Comparison of ENCODE assay signal across 28 cellular contexts in the genomic region with DNA sequence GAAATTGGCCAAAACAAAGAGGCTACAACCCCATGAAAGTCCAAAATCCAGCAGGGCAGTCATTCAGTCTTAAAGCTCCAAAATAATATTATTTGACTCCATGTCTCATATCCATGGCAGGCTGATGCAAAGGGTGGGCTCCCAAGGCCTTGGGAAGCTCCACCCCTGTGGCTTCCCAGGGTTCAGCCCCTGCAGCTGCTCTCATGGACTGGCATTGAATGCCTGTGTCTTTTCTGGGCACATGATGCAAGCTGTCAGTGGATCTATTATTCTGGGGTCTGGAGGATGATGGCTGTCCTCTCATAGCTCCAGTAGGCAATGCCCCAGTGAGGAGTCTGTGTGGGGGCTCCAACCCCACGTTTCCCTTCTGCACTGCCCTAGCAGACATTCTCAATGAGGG.
"Had no signal": no experiment of that assay in that cellular context is flagged by ENCODE, and none has a peak within 500 bp of the region (broad histone marks: within the 10 kb centered on the region; RNA-seq: fewer than 3 reads in every experiment).

No MANE protein-coding gene starts in this region.

- ATAC-seq: stimulated activated effector memory CD8-positive, alpha-beta T cell treated with anti-CD3 and anti-CD28 coated beads, Interleukin-12 subunit alpha, Interleukin-12 subunit beta, amount 100 ng/mL, for 72 hours; stimulated activated memory B cell treated with anti-CD40 and anti-IgM and Interleukin-4, amounts not matched to agents 10 μg/mL and 1 μg/mL and 100 μg/mL, for 72 hours; stimulated activated naive B cell treated with anti-CD40 and anti-IgM and Interleukin-4, amounts not matched to agents 10 μg/mL and 1 μg/mL and 100 μg/mL, for 72 hours; stimulated activated naive CD8-positive, alpha-beta T cell treated with anti-CD3 and anti-CD28 coated beads, Interleukin-15, amount 100 ng/mL, for 72 hours; stimulated activated naive CD8-positive, alpha-beta T cell treated with anti-CD3 and anti-CD28 coated beads, Interleukin-15, Interleukin-2, amounts not matched to agents 100 U/mL and 50 U/mL, for 24 hours; upper lobe of right lung had no signal

- DNase-seq: stimulated activated CD4-positive, alpha-beta T cell treated with anti-CD3 and anti-CD28 coated beads, Interleukin-2, amount 100 ng/mL, for 48 hours; stimulated activated CD4-positive, alpha-beta T cell treated with anti-CD3 and anti-CD28 coated beads, Interleukin-4, amount 100 ng/mL, for 1 hour; stimulated activated CD4-positive, alpha-beta T cell treated with anti-CD3 and anti-CD28 coated beads, Interleukin-4, amount 100 ng/mL, for 24 hours; stimulated activated CD4-positive, alpha-beta T cell treated with anti-CD3 and anti-CD28 coated beads, Interleukin-4, amount 100 ng/mL, for 4 hours; stimulated activated CD8-positive, alpha-beta memory T cell treated with anti-CD3 and anti-CD28 coated beads, Interleukin-4, amount 100 ng/mL, for 48 hours; stimulated activated naive B cell treated with anti-CD40 and anti-IgM and Interleukin-4, amounts not matched to agents 10 μg/mL and 1 μg/mL and 100 μg/mL, for 72 hours; stimulated activated naive CD4-positive, alpha-beta T cell; stimulated activated naive CD4-positive, alpha-beta T cell treated with Interleukin-2 at 50 U/mL for 16 hours; stimulated activated naive CD8-positive, alpha-beta T cell treated with anti-CD3 and anti-CD28 coated beads, Interleukin-15, amount 100 ng/mL, for 72 hours; stimulated activated naive CD8-positive, alpha-beta T cell treated with anti-CD3 and anti-CD28 coated beads, Interleukin-15, Interleukin-2, amounts not matched to agents 100 U/mL and 50 U/mL, for 24 hours; stomach; substantia nigra; testis; thyroid gland; tibial artery; transverse colon; trophoblast cell; upper lobe of left lung; upper lobe of right lung; uterus had no signal

- H3K4me1 ChIP-seq: stomach, suprapubic skin, testis, thyroid gland, tibial artery, tibial nerve, transverse colon, upper lobe of left lung, upper lobe of right lung, uterus, vagina had no signal

- H3K27me3 Mint-ChIP-seq: stimulated activated memory B cell treated with anti-CD40 and anti-IgM and Interleukin-4, amounts not matched to agents 10 μg/mL and 1 μg/mL and 100 μg/mL, for 72 hours; stimulated activated naive B cell treated with anti-CD40 and anti-IgM and Interleukin-4, amounts not matched to agents 10 μg/mL and 1 μg/mL and 100 μg/mL, for 72 hours; stimulated activated naive CD8-positive, alpha-beta T cell treated with anti-CD3 and anti-CD28 coated beads, Interleukin-15, amount 100 ng/mL, for 72 hours; type B pancreatic cell had no signal

- H3K27me3 ChIP-seq: stomach, suprapubic skin, testis, thyroid gland, tibial artery, tibial nerve, transverse colon, upper lobe of left lung, upper lobe of right lung, uterus, vagina had no signal

- H3K27ac Mint-ChIP-seq: stimulated activated effector memory CD8-positive, alpha-beta T cell treated with anti-CD3 and anti-CD28 coated beads, Interleukin-12 subunit alpha, Interleukin-12 subunit beta, amount 100 ng/mL, for 72 hours; stimulated activated memory B cell treated with anti-CD40 and anti-IgM and Interleukin-4, amounts not matched to agents 10 μg/mL and 1 μg/mL and 100 μg/mL, for 72 hours; stimulated activated naive B cell treated with anti-CD40 and anti-IgM and Interleukin-4, amounts not matched to agents 10 μg/mL and 1 μg/mL and 100 μg/mL, for 72 hours; stimulated activated naive CD8-positive, alpha-beta T cell treated with anti-CD3 and anti-CD28 coated beads, Interleukin-15, Interleukin-2, amounts not matched to agents 100 ng/mL and 50 ng/mL, for 24 hours; type B pancreatic cell had no signal

- H3K4me3 Mint-ChIP-seq: stimulated activated effector memory CD8-positive, alpha-beta T cell treated with anti-CD3 and anti-CD28 coated beads, Interleukin-12 subunit alpha, Interleukin-12 subunit beta, amount 100 ng/mL, for 72 hours; stimulated activated memory B cell treated with anti-CD40 and anti-IgM and Interleukin-4, amounts not matched to agents 10 μg/mL and 1 μg/mL and 100 μg/mL, for 72 hours; stimulated activated naive B cell treated with anti-CD40 and anti-IgM and Interleukin-4, amounts not matched to agents 10 μg/mL and 1 μg/mL and 100 μg/mL, for 72 hours; stimulated activated naive CD8-positive, alpha-beta T cell treated with anti-CD3 and anti-CD28 coated beads, Interleukin-15, amount 100 ng/mL, for 72 hours; stimulated activated naive CD8-positive, alpha-beta T cell treated with anti-CD3 and anti-CD28 coated beads, Interleukin-15, Interleukin-2, amounts not matched to agents 100 ng/mL and 50 ng/mL, for 24 hours; type B pancreatic cell had no signal

- H3K27ac ChIP-seq: stomach, suprapubic skin, testis, thoracic aorta, thyroid gland, tibial artery, tibial nerve, transverse colon, upper lobe of left lung, upper lobe of right lung, uterus, vagina had no signal

- H3K36me3 Mint-ChIP-seq: stimulated activated effector memory CD8-positive, alpha-beta T cell treated with anti-CD3 and anti-CD28 coated beads, Interleukin-12 subunit alpha, Interleukin-12 subunit beta, amount 100 ng/mL, for 72 hours had no signal

- H3K36me3 ChIP-seq: suprapubic skin, thyroid gland, transverse colon, upper lobe of left lung, upper lobe of right lung, uterus, vagina had no signal

- H3K4me1 Mint-ChIP-seq: stimulated activated effector memory CD8-positive, alpha-beta T cell treated with anti-CD3 and anti-CD28 coated beads, Interleukin-12 subunit alpha, Interleukin-12 subunit beta, amount 100 ng/mL, for 72 hours; stimulated activated memory B cell treated with anti-CD40 and anti-IgM and Interleukin-4, amounts not matched to agents 10 μg/mL and 1 μg/mL and 100 μg/mL, for 72 hours; stimulated activated naive B cell treated with anti-CD40 and anti-IgM and Interleukin-4, amounts not matched to agents 10 μg/mL and 1 μg/mL and 100 μg/mL, for 72 hours; stimulated activated naive CD8-positive, alpha-beta T cell treated with anti-CD3 and anti-CD28 coated beads, Interleukin-15, amount 100 ng/mL, for 72 hours had no signal

- H3K9me3 ChIP-seq: testis, thyroid gland had no signal

- H3K4me3 ChIP-seq: stomach, suprapubic skin, testis, thoracic aorta, thyroid gland, tibial artery, tibial nerve, transverse colon, upper lobe of left lung, upper lobe of right lung, uterus, vagina had no signal
